8 cellular contexts compared by ENCODE assay signal in the genomic region with DNA sequence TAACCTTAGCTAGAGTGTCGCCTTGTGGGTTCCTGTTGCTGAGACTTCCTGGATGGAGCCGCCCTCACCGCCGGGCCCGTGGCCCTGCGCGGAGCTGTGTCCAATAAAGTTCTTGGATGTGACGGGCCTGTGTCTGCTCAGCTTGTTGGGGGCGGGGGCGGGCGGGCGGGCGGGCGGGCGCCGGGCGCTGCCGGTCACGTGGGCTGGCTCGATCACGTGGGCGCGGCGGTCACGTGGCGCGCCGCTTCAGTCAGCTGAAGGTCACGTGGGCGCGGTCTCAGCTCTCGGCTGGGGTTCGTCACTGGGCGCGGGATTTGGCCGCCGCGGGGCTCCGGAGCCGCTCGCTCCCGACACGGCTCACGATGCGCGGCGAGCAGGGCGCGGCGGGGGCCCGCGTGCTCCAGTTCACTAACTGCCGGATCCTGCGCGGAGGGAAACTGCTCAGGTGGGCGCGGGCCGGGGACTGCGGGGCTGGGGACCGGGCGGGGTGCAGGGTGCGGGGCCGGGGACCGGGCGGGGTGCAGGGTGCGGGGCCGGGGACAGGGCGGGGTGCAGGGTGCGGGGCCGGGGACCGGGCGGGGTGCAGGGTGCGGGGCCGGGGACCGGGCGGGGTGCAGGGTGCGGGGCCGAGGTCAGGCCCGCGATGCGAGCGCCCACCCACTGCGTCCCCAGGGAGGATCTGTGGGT. TPM values are rescaled to one million over a fixed set of nuclear protein-coding genes. Genes with fewer than 3 reads are reported as not detected.
DNase-seq lines count a peak whose midpoint lies in the region; ATAC-seq and TF ChIP-seq lines count a peak whose summit lies in the region.

A gene with protein sequence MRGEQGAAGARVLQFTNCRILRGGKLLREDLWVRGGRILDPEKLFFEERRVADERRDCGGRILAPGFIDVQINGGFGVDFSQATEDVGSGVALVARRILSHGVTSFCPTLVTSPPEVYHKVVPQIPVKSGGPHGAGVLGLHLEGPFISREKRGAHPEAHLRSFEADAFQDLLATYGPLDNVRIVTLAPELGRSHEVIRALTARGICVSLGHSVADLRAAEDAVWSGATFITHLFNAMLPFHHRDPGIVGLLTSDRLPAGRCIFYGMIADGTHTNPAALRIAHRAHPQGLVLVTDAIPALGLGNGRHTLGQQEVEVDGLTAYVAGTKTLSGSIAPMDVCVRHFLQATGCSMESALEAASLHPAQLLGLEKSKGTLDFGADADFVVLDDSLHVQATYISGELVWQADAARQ (plus strand): TSS at position 275 of the 687 bp plus-strand sequence. CDS start 88 bp downstream, at position 363.

- H3K9me3 ChIP-seq in OCI-LY1 (ENCODE audit: low read length) (no peaks in the 10 kb centered on the region), mesodermal cell (ENCODE audit: control insufficient read depth, low read length) (no peaks in the 10 kb centered on the region)

- H2AFZ ChIP-seq in OCI-LY1 (ENCODE audit: low read length), result no peak within 1 kb of the TSS

- H3K27me3 ChIP-seq in OCI-LY1 (ENCODE audit: insufficient read depth, low read length), result no peaks in the 10 kb centered on the region

- H3K79me2 ChIP-seq in OCI-LY1 (ENCODE audit: insufficient read depth, low read length), result peaks cover 26% of the 10 kb centered on the region

- H3K36me3 ChIP-seq in OCI-LY1 (ENCODE audit: insufficient read depth, low read length) (peaks cover 14% of the 10 kb centered on the region; the same call in 1 of the 2 replicates), mesodermal cell (ENCODE audit: control insufficient read depth, insufficient read depth, low read length) (peaks cover 51% of the 10 kb centered on the region)

- in situ Hi-C loops in endometrial microvascular endothelial cells (cut with HindIII; ENCODE audit: inconsistent ontology term, low pct_unique_long_range_greater_than_20kb, low sequenced_read_pairs), result no loop called here

- H3K4me3 ChIP-seq in OCI-LY1 (ENCODE audit: low read depth, low read length, poor library complexity, severe bottlenecking) (peak within 1 kb of the TSS; percentile 65), mesodermal cell (ENCODE audit: extremely low read depth, insufficient read depth, low read length, poor library complexity, severe bottlenecking) (peak within 1 kb of the TSS; percentile 56)

- H3K9ac ChIP-seq in OCI-LY1 (ENCODE audit: low read length), result peak within 1 kb of the TSS; percentile 64

- H3K4me1 ChIP-seq in OCI-LY1 (ENCODE audit: insufficient read depth, low read length, severe bottlenecking) (peaks cover 31% of the 10 kb centered on the region), mesodermal cell (ENCODE audit: control insufficient read depth, insufficient read depth, low read length, poor library complexity, severe bottlenecking) (peaks cover 37% of the 10 kb centered on the region)

- H3K27ac ChIP-seq in OCI-LY1 (ENCODE audit: low read depth, low read length, poor library complexity, severe bottlenecking), result peak within 1 kb of the TSS; percentile 32
- peak within 1 kb of the TSS; percentile 79 for H3K27ac ChIP-seq in mesodermal cell (ENCODE audit: low read depth, low read length, severe bottlenecking)

- WGBS in mesodermal cell (ENCODE audit: insufficient coverage in 2 of 2), 2 experiments, result 2 to 3% methylated on average over 17 to 38 of the region's 83 CpGs

- no peaks in the 10 kb centered on the region for H3F3A ChIP-seq in OCI-LY1 (ENCODE audit: insufficient read depth, low read length)

- no peak for TF ChIP-seq CTCF in OCI-LY1 (IDR thresholded peaks at IDR 0.05; ENCODE audit: low read length)

- TF ChIP-seq POLR2A in GM15510 (IDR thresholded peaks at IDR 0.05; ENCODE audit: borderline replicate concordance, extremely low read depth, insufficient read length), result peak; percentile 67

- peak in 73 of 76 experiments; percentile 33 to 90 (median 82) for DNase-seq in HUDEP-2 (lab: John Stamatoyannopoulos, UW; ENCODE audit: unreplicated experiment in 76 of 76)
- peak; percentile 73 for DNase-seq in activated CD8-positive, alpha-beta memory T cell treated with anti-CD3 and anti-CD28 coated beads, Interleukin-2, amount 50 U/mL, for 1 hour (ENCODE audit: extremely low read depth)
- DNase-seq in stimulated activated CD8-positive, alpha-beta memory T cell treated with anti-CD3 and anti-CD28 coated beads, Interleukin-15, amount 100 ng/mL, for 1 hour (ENCODE audit: low read depth), result peak; percentile 77

- H4K20me1 ChIP-seq in OCI-LY1 (ENCODE audit: insufficient read depth, low read length), result no peaks in the 10 kb centered on the region

- ATAC-seq in HG03460 (IDR thresholded peaks at IDR 0.05; ENCODE audit: unreplicated experiment), result no peak

- H3K4me2 ChIP-seq in OCI-LY1 (ENCODE audit: low read length), result peak within 1 kb of the TSS; percentile 70

- no peaks in the 10 kb centered on the region for H3K9me2 ChIP-seq in OCI-LY1 (ENCODE audit: low read depth, low read length)

RNA-seq across cellular contexts. Expression of the gene that starts here (rescaled TPM):
- 26.0 TPM for total RNA-seq in endometrial microvascular endothelial cells (ENCODE audit: inconsistent ontology term)
- polyA plus RNA-seq in mesodermal cell (2013, experiment 1 of 2), result 15.7 TPM
- polyA plus RNA-seq in mesodermal cell (2013, experiment 2 of 2), result 9.7 TPM
